In the genomic region with DNA sequence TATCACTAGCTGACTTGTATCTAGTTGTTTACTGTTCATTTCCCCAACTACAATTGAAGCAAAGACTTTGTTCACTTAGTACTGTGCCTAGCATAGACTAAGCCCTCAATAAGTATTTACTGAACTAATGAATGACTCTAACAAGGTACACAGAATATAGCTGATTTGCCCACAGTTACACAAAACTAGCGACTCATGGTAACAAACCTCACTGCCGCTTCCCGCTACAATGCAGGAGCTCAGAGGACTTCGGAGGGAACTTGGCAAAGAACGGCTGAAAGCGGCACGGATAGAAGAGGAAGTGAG, we compare ENCODE assay signal across 1 cellular context.
TF ChIP-seq lines count a peak whose summit lies in the region.

No MANE protein-coding gene starts in this region.

TF ChIP-seq in HepG2, 621 proteins besides CTCF, POLR2A, EP300 and RAD21 (continued from another document):
- TF ChIP-seq, protein P1, sequence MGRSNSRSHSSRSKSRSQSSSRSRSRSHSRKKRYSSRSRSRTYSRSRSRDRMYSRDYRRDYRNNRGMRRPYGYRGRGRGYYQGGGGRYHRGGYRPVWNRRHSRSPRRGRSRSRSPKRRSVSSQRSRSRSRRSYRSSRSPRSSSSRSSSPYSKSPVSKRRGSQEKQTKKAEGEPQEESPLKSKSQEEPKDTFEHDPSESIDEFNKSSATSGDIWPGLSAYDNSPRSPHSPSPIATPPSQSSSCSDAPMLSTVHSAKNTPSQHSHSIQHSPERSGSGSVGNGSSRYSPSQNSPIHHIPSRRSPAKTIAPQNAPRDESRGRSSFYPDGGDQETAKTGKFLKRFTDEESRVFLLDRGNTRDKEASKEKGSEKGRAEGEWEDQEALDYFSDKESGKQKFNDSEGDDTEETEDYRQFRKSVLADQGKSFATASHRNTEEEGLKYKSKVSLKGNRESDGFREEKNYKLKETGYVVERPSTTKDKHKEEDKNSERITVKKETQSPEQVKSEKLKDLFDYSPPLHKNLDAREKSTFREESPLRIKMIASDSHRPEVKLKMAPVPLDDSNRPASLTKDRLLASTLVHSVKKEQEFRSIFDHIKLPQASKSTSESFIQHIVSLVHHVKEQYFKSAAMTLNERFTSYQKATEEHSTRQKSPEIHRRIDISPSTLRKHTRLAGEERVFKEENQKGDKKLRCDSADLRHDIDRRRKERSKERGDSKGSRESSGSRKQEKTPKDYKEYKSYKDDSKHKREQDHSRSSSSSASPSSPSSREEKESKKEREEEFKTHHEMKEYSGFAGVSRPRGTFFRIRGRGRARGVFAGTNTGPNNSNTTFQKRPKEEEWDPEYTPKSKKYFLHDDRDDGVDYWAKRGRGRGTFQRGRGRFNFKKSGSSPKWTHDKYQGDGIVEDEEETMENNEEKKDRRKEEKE (IDR thresholded peaks at IDR 0.05), result no peak
- TF ChIP-seq NFKBIZ (CRISPR knock-in tag; IDR thresholded peaks at IDR 0.05), result no peak
- no peak for TF ChIP-seq HMGA1 (CRISPR knock-in tag; conservative IDR thresholded peaks at IDR 0.05)
- TF ChIP-seq, protein P2, sequence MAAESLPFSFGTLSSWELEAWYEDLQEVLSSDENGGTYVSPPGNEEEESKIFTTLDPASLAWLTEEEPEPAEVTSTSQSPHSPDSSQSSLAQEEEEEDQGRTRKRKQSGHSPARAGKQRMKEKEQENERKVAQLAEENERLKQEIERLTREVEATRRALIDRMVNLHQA (CRISPR knock-in tag; IDR thresholded peaks at IDR 0.05), result no peak
- TF ChIP-seq ISX (CRISPR knock-in tag; conservative IDR thresholded peaks at IDR 0.05), result no peak
- no peak for TF ChIP-seq SP5 (CRISPR knock-in tag; IDR thresholded peaks at IDR 0.05; ENCODE audit: borderline replicate concordance, low read depth)
- TF ChIP-seq ZSCAN12 (CRISPR knock-in tag; IDR thresholded peaks at IDR 0.05), result 0 out of 2 replicates have a peak, but pooled peaks have one; percentile 12
- no peak for TF ChIP-seq NKX3-1 (CRISPR knock-in tag; IDR thresholded peaks at IDR 0.05)
- no peak for TF ChIP-seq RNF2 (conservative IDR thresholded peaks at IDR 0.05; ENCODE audit: low read depth)
